Comparison of ENCODE assay signal across 1 cellular context in the genomic region with DNA sequence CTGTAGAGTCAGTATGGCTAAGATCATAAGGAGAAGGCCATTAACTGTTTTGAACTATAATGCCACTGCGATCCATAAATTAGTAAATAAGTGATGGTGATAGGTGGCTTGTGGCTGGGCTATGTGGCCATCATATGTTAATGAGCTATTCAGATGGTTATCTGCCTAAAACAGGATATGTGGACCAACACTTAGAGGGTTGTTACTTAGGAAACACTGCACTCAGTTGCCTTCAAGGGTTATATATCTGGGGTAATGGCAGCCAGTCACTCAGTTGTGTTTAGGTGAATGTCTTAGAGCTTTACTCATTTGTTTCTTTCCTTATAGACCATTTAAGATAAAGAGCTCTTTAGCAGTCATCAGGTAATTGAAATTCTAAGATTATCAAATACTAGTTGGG.
TF ChIP-seq lines count a peak whose summit lies in the region.

No MANE protein-coding gene starts in this region.

TF ChIP-seq in K562, 482 proteins besides CTCF, POLR2A, EP300 and RAD21 (continued from another document):
- TF ChIP-seq GTF2B (IDR thresholded peaks at IDR 0.05; ENCODE audit: extremely low read depth, insufficient read length) (no peak), TRIM24 (IDR thresholded peaks at IDR 0.05) (no peak), CEBPB (tag; IDR thresholded peaks at IDR 0.05) (no peak), ZNF79 (CRISPR knock-in tag; IDR thresholded peaks at IDR 0.05; ENCODE audit: low read depth) (no peak), YBX1 (IDR thresholded peaks at IDR 0.05) (no peak)
- TF ChIP-seq, protein P1, sequence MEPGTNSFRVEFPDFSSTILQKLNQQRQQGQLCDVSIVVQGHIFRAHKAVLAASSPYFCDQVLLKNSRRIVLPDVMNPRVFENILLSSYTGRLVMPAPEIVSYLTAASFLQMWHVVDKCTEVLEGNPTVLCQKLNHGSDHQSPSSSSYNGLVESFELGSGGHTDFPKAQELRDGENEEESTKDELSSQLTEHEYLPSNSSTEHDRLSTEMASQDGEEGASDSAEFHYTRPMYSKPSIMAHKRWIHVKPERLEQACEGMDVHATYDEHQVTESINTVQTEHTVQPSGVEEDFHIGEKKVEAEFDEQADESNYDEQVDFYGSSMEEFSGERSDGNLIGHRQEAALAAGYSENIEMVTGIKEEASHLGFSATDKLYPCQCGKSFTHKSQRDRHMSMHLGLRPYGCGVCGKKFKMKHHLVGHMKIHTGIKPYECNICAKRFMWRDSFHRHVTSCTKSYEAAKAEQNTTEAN (CRISPR knock-in tag; IDR thresholded peaks at IDR 0.05) = no peak
